ENCODE assay signal across 9 cellular contexts in the genomic region with DNA sequence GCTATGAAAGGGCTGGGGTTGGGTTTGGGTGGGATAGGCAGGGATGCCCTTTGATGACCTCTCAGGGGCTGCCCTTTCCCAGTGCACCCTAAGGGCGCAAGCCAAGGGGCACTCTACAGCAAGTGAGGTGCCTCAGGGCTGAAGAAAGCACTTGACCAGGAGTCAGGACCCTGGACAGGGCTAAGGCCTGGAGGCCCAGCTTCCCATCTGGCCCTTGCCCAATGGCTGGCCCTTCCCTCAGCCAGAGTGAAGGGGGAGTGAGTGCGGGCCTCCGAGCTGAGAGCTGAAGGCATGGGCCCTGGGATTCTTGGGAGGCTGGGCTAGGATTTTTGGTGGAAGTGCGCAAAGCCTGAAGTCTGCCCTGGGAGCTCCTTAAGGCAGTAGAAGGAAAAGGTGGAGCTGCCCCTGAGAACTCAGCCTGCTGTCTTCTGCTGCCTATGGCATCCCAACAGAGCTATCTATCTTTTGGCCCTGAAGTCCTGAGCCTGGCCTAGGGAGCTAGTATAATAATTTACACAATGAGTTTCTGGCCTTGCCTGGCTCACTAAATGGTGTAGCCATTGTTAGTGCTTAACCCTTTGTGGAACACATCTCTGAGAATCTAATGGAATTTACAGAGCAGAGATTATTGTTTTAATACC. TPM values are rescaled to one million over a fixed set of nuclear protein-coding genes. Genes with fewer than 3 reads are reported as not detected.
DNase-seq lines count a peak whose midpoint lies in the region; ATAC-seq, FAIRE-seq and TF ChIP-seq lines count a peak whose summit lies in the region.
"Had no signal": no experiment of that assay in that cellular context is flagged by ENCODE, and none has a peak within 500 bp of the region (broad histone marks: within the 10 kb centered on the region; RNA-seq: fewer than 3 reads in every experiment).

No MANE protein-coding gene starts in this region.

- peaks cover 9% of the 10 kb centered on the region for H3K36me3 Mint-ChIP-seq in IgD-negative memory B cell
- H3K36me3 Mint-ChIP-seq in neural crest cell (ENCODE audit: low read depth), result no peaks in the 10 kb centered on the region

- H3K9ac ChIP-seq in colonic mucosa (ENCODE audit: low read depth in 2 of 2, low read length in 2 of 2), result no peak overlapping the region

- H3K27me3 ChIP-seq in colonic mucosa, result no peaks in the 10 kb centered on the region
- H3K27me3 ChIP-seq: sigmoid colon had no signal

- peaks cover 17% of the 10 kb centered on the region for H3K36me3 ChIP-seq in colonic mucosa

- DNase-seq in EL, result peak; percentile 31
- DNase-seq in colonic mucosa, result peak; percentile 34
- peak; percentile 56 for DNase-seq in neural crest cell (ENCODE audit: low read depth, low spot score)
- DNase-seq in NCI-H2029 treated with DMSO at 0.1 percent for 48 hours (lab: John Stamatoyannopoulos, UW), result no peak
- no peak for DNase-seq in urothelium cell line (ENCODE audit: low spot score)
- DNase-seq in SHP77 treated with DMSO at 0.1 percent for 48 hours (lab: John Stamatoyannopoulos, UW), result no peak
- DNase-seq: sigmoid colon had no signal

- FAIRE-seq in urothelium cell line (lab: Jason Lieb, UNC), result no peak

- peaks cover 6% of the 10 kb centered on the region for H3K4me1 ChIP-seq in colonic mucosa

- peaks cover 47 to 60% (median 59%) of the 10 kb centered on the region in 3 donors for H3K4me1 Mint-ChIP-seq in IgD-negative memory B cell
- H3K4me1 Mint-ChIP-seq in neural crest cell, result peaks cover 8% of the 10 kb centered on the region

- no peaks in the 10 kb centered on the region for H3K27me3 Mint-ChIP-seq in IgD-negative memory B cell
- no peaks in the 10 kb centered on the region for H3K27me3 Mint-ChIP-seq in neural crest cell (ENCODE audit: low read depth)

- H3K9me3 Mint-ChIP-seq in IgD-negative memory B cell, result no peaks in the 10 kb centered on the region
- no peaks in the 10 kb centered on the region for H3K9me3 Mint-ChIP-seq in neural crest cell

- no peak overlapping the region for H3K27ac ChIP-seq in colonic mucosa
- H3K27ac ChIP-seq: sigmoid colon had no signal

- no peaks in the 10 kb centered on the region for H3K9me3 ChIP-seq in colonic mucosa
- H3K9me3 ChIP-seq: sigmoid colon had no signal

- H3K27ac Mint-ChIP-seq in IgD-negative memory B cell, result peak overlapping the region; percentile 84 to 98 (median 92)
- no peak overlapping the region for H3K27ac Mint-ChIP-seq in neural crest cell (ENCODE audit: unreplicated experiment)

- TF ChIP-seq CTCF in colonic mucosa (IDR thresholded peaks at IDR 0.05), result no peak
- no peak for TF ChIP-seq CTCF in neural crest cell (conservative IDR thresholded peaks at IDR 0.05)

- H3K4me3 Mint-ChIP-seq in IgD-negative memory B cell, result peak overlapping the region in 3 of 4 donors; percentile 72 to 90 (median 80)
- no peak overlapping the region for H3K4me3 Mint-ChIP-seq in neural crest cell

- intact Hi-C loops in colonic mucosa (cut with DNase I), result no loop called here

- H3K4me3 ChIP-seq in colonic mucosa, result no peak overlapping the region
- H3K4me3 ChIP-seq: sigmoid colon had no signal

- ATAC-seq in GM18511 (IDR thresholded peaks at IDR 0.05; ENCODE audit: unreplicated experiment), result no peak

RNA-seq across cellular contexts. Expression of gene JADE2, which starts 16.4 kb away (rescaled TPM):
- polyA plus RNA-seq in IgD-negative memory B cell, result 46.7 TPM
- total RNA-seq in colonic mucosa, result 10 to 100 TPM; 24.1 to 33.3 TPM
- total RNA-seq in neural crest cell, result 2.1 and 2.4 TPM in 2 replicates

Comparison
In these comparisons a context has a peak if more than half of its experiments do, and no peak if none do; other contexts are left out.
1. DNase-seq: peak in EL (single experiment), colonic mucosa (single experiment) and neural crest cell (single experiment); none in NCI-H2029 treated with DMSO at 0.1 percent for 48 hours (single experiment), urothelium cell line (single experiment) and SHP77 treated with DMSO at 0.1 percent for 48 hours (single experiment).